7 cellular contexts compared by ENCODE assay signal in genomic region chr9:96935401-96935800, GRCh38. TPM values are rescaled to one million over a fixed set of nuclear protein-coding genes. Genes with fewer than 3 reads are reported as not detected.
"Had no signal": no experiment of that assay in that cellular context is flagged by ENCODE, and none has a peak within 500 bp of the region (broad histone marks: within the 10 kb centered on the region; RNA-seq: fewer than 3 reads in every experiment).

No MANE protein-coding gene starts in this region.

RNA-seq across cellular contexts. Expression of gene NUTM2G, which starts 6.8 kb away (rescaled TPM):
- total RNA-seq: NCI-H460, PC-9, Peyer's patch, Right ventricle myocardium inferior, RPMI7951, SJSA1, T-cell had no signal
